ENCODE assay signal across 15 cellular contexts in genomic region chr7:107951896-107952295, GRCh38. TPM values are rescaled to one million over a fixed set of nuclear protein-coding genes. Genes with fewer than 3 reads are reported as not detected.
DNase-seq lines count a peak whose midpoint lies in the region; ATAC-seq, FAIRE-seq and TF ChIP-seq lines count a peak whose summit lies in the region.
"Had no signal": no experiment of that assay in that cellular context is flagged by ENCODE, and none has a peak within 500 bp of the region (broad histone marks: within the 10 kb centered on the region; RNA-seq: fewer than 3 reads in every experiment).

No MANE protein-coding gene starts in this region.

- no peak for TF ChIP-seq RAD21 in A549 (conservative IDR thresholded peaks at IDR 0.05 in 1 of 2, IDR thresholded peaks at IDR 0.05 in 1 of 2)

- TF ChIP-seq EP300 in A549 (IDR thresholded peaks at IDR 0.05), result no peak

- POLR2A ChIA-PET in A549 (lab: Yijun Ruan, JAX) (no interaction called here), PC-3 (lab: Charles Lee; ENCODE audit: unreplicated experiment) (no interaction called here)

- no peak for TF ChIP-seq POLR2A in A549 (IDR thresholded peaks at IDR 0.05; ENCODE audit: low read length)

- no peak for DNase-seq in A549 (ENCODE audit: low read depth in 1 of 2, low spot score in 1 of 2)
- DNase-seq in PC-3, result peak; percentile 41
- DNase-seq in UCSD-AML1 (lab: John Stamatoyannopoulos, UW; ENCODE audit: unreplicated experiment), result no peak
- no peak for DNase-seq in HuH-7 (ENCODE audit: low spot score)
- no peak for DNase-seq in kidney
- DNase-seq: ACHN; activated naive CD4-positive, alpha-beta T cell treated with anti-CD3 and anti-CD28 coated beads, Interleukin-2, amount 10 ng/mL, durations not matched to agents 7 days and 5 days; central memory CD4-positive, alpha-beta T cell; NCI-H526 treated with DMSO at 0.1 percent for 48 hours; testis had no signal

- ATAC-seq in A549 (no peak), PC-3 (no peak), HG02938 (IDR thresholded peaks at IDR 0.05; ENCODE audit: unreplicated experiment) (no peak)

- CTCF ChIA-PET in A549 (lab: Yijun Ruan, JAX) (interaction anchor here (1.2 to 2.4 kb wide), 2 partner anchors 146 to 194 kb away, joined by 4 to 6 read pairs; no protein-coding TSS in a partner anchor), PC-3 (lab: Charles Lee) (no interaction called here)

- no peaks in the 10 kb centered on the region for H3K9me3 ChIP-seq in A549
- no peaks in the 10 kb centered on the region for H3K9me3 ChIP-seq in PC-3 (ENCODE audit: low read length)
- no peaks in the 10 kb centered on the region for H3K9me3 ChIP-seq in ectodermal cell (ENCODE audit: control insufficient read depth, low read length)
- no peaks in the 10 kb centered on the region for H3K9me3 ChIP-seq in muscle layer of colon (ENCODE audit: low read length)
- H3K9me3 ChIP-seq in kidney (ENCODE audit: control insufficient read depth in 1 of 2, low read length in 2 of 2), result no peaks in the 10 kb centered on the region
- H3K9me3 ChIP-seq: testis had no signal

- H3K9ac ChIP-seq in PC-3 (ENCODE audit: low read length) (0 out of 2 replicates have a peak overlapping the region, but pooled peaks have one; percentile 6), muscle layer of colon (ENCODE audit: low read length) (no peak overlapping the region), kidney (ENCODE audit: low read length in 2 of 2) (no peak overlapping the region)

- no peaks in the 10 kb centered on the region for H3K9me2 ChIP-seq in PC-3 (replicated peaks; ENCODE audit: low read length)

- H4K20me1 ChIP-seq in PC-3 (ENCODE audit: low read length), result no peaks in the 10 kb centered on the region

- H3K4me2 ChIP-seq in A549, result peak overlapping the region; percentile 67
- peak overlapping the region; percentile 67 for H3K4me2 ChIP-seq in PC-3 (ENCODE audit: low read length)

- no peaks in the 10 kb centered on the region for H3K79me2 ChIP-seq in PC-3 (ENCODE audit: low read length)

- no peak overlapping the region for H2AFZ ChIP-seq in PC-3 (ENCODE audit: low read length)

- no peaks in the 10 kb centered on the region for H3K27me3 ChIP-seq in PC-3 (ENCODE audit: low read length)
- no peaks in the 10 kb centered on the region for H3K27me3 ChIP-seq in ectodermal cell (ENCODE audit: control insufficient read depth, insufficient read depth, low read length, poor library complexity, severe bottlenecking)
- H3K27me3 ChIP-seq in muscle layer of colon (ENCODE audit: control insufficient read depth in 1 of 2, insufficient read depth in 2 of 2, low read length in 2 of 2), result no peaks in the 10 kb centered on the region
- H3K27me3 ChIP-seq: foreskin keratinocyte, testis had no signal

- intact Hi-C loops in PC-3 (cut with micrococcal nuclease) (no loop called here), kidney (cut with DNase I) (no loop called here)

- H3F3A ChIP-seq in PC-3 (ENCODE audit: low read length, unreplicated experiment), result peaks cover 17% of the 10 kb centered on the region

- H3K36me3 ChIP-seq in PC-3 (ENCODE audit: low read depth, low read length) (peaks cover 32% of the 10 kb centered on the region), ectodermal cell (ENCODE audit: control insufficient read depth, insufficient read depth, low read length) (peaks cover 8% of the 10 kb centered on the region), muscle layer of colon (ENCODE audit: insufficient read depth, low read length) (peaks cover 60% of the 10 kb centered on the region), kidney (ENCODE audit: control insufficient read depth in 1 of 2, insufficient read depth in 2 of 2, low read length in 2 of 2) (peaks cover 31 to 59% of the 10 kb centered on the region in 2 donors)

- FAIRE-seq in A549 (lab: Jason Lieb, UNC) (no peak), kidney (lab: Jason Lieb, UNC) (no peak)
- FAIRE-seq: RCC 7860 had no signal

- H3K4me3 ChIP-seq in A549, result no peak overlapping the region
- peak overlapping the region; percentile 16; the same call in 1 of the 2 replicates for H3K4me3 ChIP-seq in PC-3 (ENCODE audit: low read length)
- no peak overlapping the region for H3K4me3 ChIP-seq in ectodermal cell (ENCODE audit: insufficient read depth, low read depth, low read length)
- no peak overlapping the region for H3K4me3 ChIP-seq in muscle layer of colon (ENCODE audit: low read depth in 1 of 2, low read length in 2 of 2)
- no peak overlapping the region for H3K4me3 ChIP-seq in kidney (ENCODE audit: low read length in 2 of 2)
- H3K4me3 ChIP-seq: testis had no signal

- no TSS peak for BruUV-seq in PC-3 (replicated peaks; lab: Mats Ljungman, UMichigan)

- H3K4me1 ChIP-seq in A549 (peaks cover 76% of the 10 kb centered on the region), PC-3 (ENCODE audit: insufficient read depth, low read length) (peaks cover 63% of the 10 kb centered on the region), ectodermal cell (ENCODE audit: control insufficient read depth, insufficient read depth, low read length) (peaks cover 32% of the 10 kb centered on the region), muscle layer of colon (ENCODE audit: insufficient read depth, low read length) (peaks cover 38% of the 10 kb centered on the region), kidney (ENCODE audit: control insufficient read depth in 1 of 2, insufficient read depth in 1 of 2, low read depth in 1 of 2, low read length in 2 of 2) (peaks cover 6 to 7% of the 10 kb centered on the region in 2 donors)

- TF ChIP-seq CTCF in A549 (IDR thresholded peaks at IDR 0.05) (no peak), PC-3 (conservative IDR thresholded peaks at IDR 0.05; ENCODE audit: low read depth, low read length) (no peak), kidney (IDR thresholded peaks at IDR 0.05; ENCODE audit: borderline replicate concordance, extremely low read depth, insufficient read depth) (no peak)

- WGBS in A549 (ENCODE audit: missing lambda C conversion rate), result 84% methylated on average over 9 of the region's 9 CpGs
- WGBS in ectodermal cell, 2 experiments, result 94 to 98% methylated on average over 9 of the region's 9 CpGs

- H3K27ac ChIP-seq in A549, result peak overlapping the region; percentile 44 to 77; a peak in 4 of 6 replicates
- peak overlapping the region; percentile 83 for H3K27ac ChIP-seq in PC-3 (ENCODE audit: low read length)
- H3K27ac ChIP-seq in ectodermal cell (ENCODE audit: insufficient read depth, low read depth, low read length, poor library complexity, severe bottlenecking), result peak overlapping the region; percentile 30
- H3K27ac ChIP-seq in muscle layer of colon (ENCODE audit: low read depth, low read length), result peak overlapping the region; percentile 50
- no peak overlapping the region for H3K27ac ChIP-seq in kidney (ENCODE audit: low read depth in 2 of 2, low read length in 2 of 2)
- H3K27ac ChIP-seq: foreskin keratinocyte, testis had no signal

TF ChIP-seq in A549, 52 proteins besides CTCF, POLR2A, EP300 and RAD21:
- TF ChIP-seq ZFP36 (IDR thresholded peaks at IDR 0.05; ENCODE audit: borderline replicate concordance, partially characterized antibody), result no peak

RNA-seq across cellular contexts. Expression of gene LAMB1, which starts 51.1 kb away (rescaled TPM):
- polyA plus RNA-seq in A549 (2011; rRNA removed) (162 and 208 TPM in 2 replicates), A549 (2017; fragmentation: RNase III; extraction: RNeasy Plus Mini Kit Qiagen cat#74134 plus additional on column Dnase treatment) (142 to 159 TPM (median 143 TPM) in 3 replicates), kidney (ENCODE audit: insufficient read depth, low read depth, low replicate concordance) (140 TPM)
- 66.5 and 67.3 TPM in 2 replicates for polyA plus RNA-seq in A549 (2012; cell fraction: cytosol; rRNA removed)
- 349 and 365 TPM in 2 replicates for polyA plus RNA-seq in A549 (2012; cell fraction: nucleus; rRNA removed)
- polyA minus RNA-seq in A549 (2011; rRNA and poly(A)+ RNA removed), result 395 and 408 TPM in 2 replicates
- total RNA-seq in PC-3 (2014; rRNA removed) (74.3 and 101 TPM in 2 replicates), kidney (312 TPM)
- 107 TPM for polyA plus RNA-seq in ectodermal cell (2013, experiment 1 of 4)
- polyA plus RNA-seq in ectodermal cell (2013, experiment 2 of 4), result 105 TPM
- 85.6 TPM for polyA plus RNA-seq in ectodermal cell (2013, experiment 3 of 4)
- 100 TPM for polyA plus RNA-seq in ectodermal cell (2013, experiment 4 of 4)

Comparison
In these comparisons a context has a peak if more than half of its experiments do, and no peak if none do; other contexts are left out.
1. H3K27ac ChIP-seq: peak in A549 (2 of 2), PC-3 (single experiment), ectodermal cell (single experiment) and muscle layer of colon (single experiment); none in kidney (0 of 2).